14 cellular contexts compared by ENCODE assay signal in the genomic region with DNA sequence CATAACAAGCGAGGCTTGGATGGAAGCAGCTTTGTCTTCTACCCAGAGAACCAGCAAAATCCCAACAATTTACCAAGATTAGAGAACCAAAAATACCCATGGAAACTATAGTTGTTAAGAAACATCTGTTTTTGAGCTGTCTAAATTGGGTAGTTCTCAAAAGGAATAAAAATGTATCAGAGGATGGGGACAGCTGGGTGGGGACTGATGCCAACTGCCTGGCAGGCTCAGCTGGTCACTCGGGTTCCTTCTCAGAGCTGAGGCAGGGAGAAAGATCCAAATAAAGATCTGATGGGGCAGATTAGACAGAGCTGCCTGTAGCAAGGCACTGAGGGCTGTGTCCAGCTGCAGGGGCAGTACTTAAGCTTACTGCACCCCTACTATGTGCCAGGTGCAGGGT.
"Had no signal": no experiment of that assay in that cellular context is flagged by ENCODE, and none has a peak within 500 bp of the region (broad histone marks: within the 10 kb centered on the region; RNA-seq: fewer than 3 reads in every experiment).

No MANE protein-coding gene starts in this region.

- H3K4me1 Mint-ChIP-seq: activated B cell treated with CpG ODN at 0.5 μM for 24 hours; activated naive CD4-positive, alpha-beta T cell treated with anti-CD3 and anti-CD28 coated beads, Interleukin-2, amount 50 U/mL, for 24 hours; stimulated activated effector memory CD8-positive, alpha-beta T cell treated with anti-CD3 and anti-CD28 coated beads, Interleukin-12 subunit alpha, Interleukin-12 subunit beta, amount 100 ng/mL, for 72 hours had no signal

- H3K27ac Mint-ChIP-seq: activated B cell treated with CpG ODN at 0.5 μM for 24 hours; activated CD4-positive, alpha-beta T cell treated with anti-CD3 and anti-CD28 coated beads, Interleukin-2, amount 10 ng/mL, durations not matched to agents 7 days and 5 days; activated naive CD4-positive, alpha-beta T cell treated with anti-CD3 and anti-CD28 coated beads, Interleukin-2, amount 50 U/mL, for 24 hours; neural progenitor cell; stimulated activated effector memory CD8-positive, alpha-beta T cell treated with anti-CD3 and anti-CD28 coated beads, Interleukin-12 subunit alpha, Interleukin-12 subunit beta, amount 100 ng/mL, for 72 hours; T-helper 1 cell treated with Interleukin-12 subunit alpha and Interleukin-12 subunit beta and Interleukin-4 antibody, amounts not matched to agents 30 μg/mL and 1 μg/mL, for 36 hours had no signal

- H3K27me3 Mint-ChIP-seq: activated B cell treated with CpG ODN at 0.5 μM for 24 hours; activated CD4-positive, alpha-beta T cell treated with anti-CD3 and anti-CD28 coated beads, Interleukin-2, amount 10 ng/mL, durations not matched to agents 7 days and 5 days; activated naive CD4-positive, alpha-beta T cell treated with anti-CD3 and anti-CD28 coated beads, Interleukin-2, amount 50 U/mL, for 24 hours had no signal

- H3K27ac ChIP-seq: heart left ventricle, neural progenitor cell, pancreas, skin epidermis had no signal

- H3K4me3 Mint-ChIP-seq: activated B cell treated with CpG ODN at 0.5 μM for 24 hours; activated CD4-positive, alpha-beta T cell treated with anti-CD3 and anti-CD28 coated beads, Interleukin-2, amount 10 ng/mL, durations not matched to agents 7 days and 5 days; activated naive CD4-positive, alpha-beta T cell treated with anti-CD3 and anti-CD28 coated beads, Interleukin-2, amount 50 U/mL, for 24 hours; neural progenitor cell; stimulated activated effector memory CD8-positive, alpha-beta T cell treated with anti-CD3 and anti-CD28 coated beads, Interleukin-12 subunit alpha, Interleukin-12 subunit beta, amount 100 ng/mL, for 72 hours; T-helper 1 cell treated with Interleukin-12 subunit alpha and Interleukin-12 subunit beta and Interleukin-4 antibody, amounts not matched to agents 30 μg/mL and 1 μg/mL, for 36 hours had no signal

- H3K9me3 Mint-ChIP-seq: stimulated activated effector memory CD8-positive, alpha-beta T cell treated with anti-CD3 and anti-CD28 coated beads, Interleukin-12 subunit alpha, Interleukin-12 subunit beta, amount 100 ng/mL, for 72 hours had no signal

- DNase-seq: activated B cell treated with CpG ODN at 0.5 μM for 24 hours; activated CD4-positive, alpha-beta T cell treated with anti-CD3 and anti-CD28 coated beads, Interleukin-2, amount 10 ng/mL, durations not matched to agents 7 days and 5 days; activated effector memory CD4-positive, alpha-beta T cell treated with Interleukin-2 at 50 U/mL for 16 hours; activated T-cell treated with anti-CD3 and anti-CD28 coated beads, Interleukin-2, amount 50 U/mL, for 1 hour; heart left ventricle; islet precursor cell; pancreas; trophoblast cell had no signal

- ATAC-seq: heart left ventricle; left lobe of liver; pancreas; stimulated activated effector memory CD8-positive, alpha-beta T cell treated with anti-CD3 and anti-CD28 coated beads, Interleukin-12 subunit alpha, Interleukin-12 subunit beta, amount 100 ng/mL, for 72 hours had no signal
